Comparison of ENCODE assay signal across 8 cellular contexts in the genomic region with DNA sequence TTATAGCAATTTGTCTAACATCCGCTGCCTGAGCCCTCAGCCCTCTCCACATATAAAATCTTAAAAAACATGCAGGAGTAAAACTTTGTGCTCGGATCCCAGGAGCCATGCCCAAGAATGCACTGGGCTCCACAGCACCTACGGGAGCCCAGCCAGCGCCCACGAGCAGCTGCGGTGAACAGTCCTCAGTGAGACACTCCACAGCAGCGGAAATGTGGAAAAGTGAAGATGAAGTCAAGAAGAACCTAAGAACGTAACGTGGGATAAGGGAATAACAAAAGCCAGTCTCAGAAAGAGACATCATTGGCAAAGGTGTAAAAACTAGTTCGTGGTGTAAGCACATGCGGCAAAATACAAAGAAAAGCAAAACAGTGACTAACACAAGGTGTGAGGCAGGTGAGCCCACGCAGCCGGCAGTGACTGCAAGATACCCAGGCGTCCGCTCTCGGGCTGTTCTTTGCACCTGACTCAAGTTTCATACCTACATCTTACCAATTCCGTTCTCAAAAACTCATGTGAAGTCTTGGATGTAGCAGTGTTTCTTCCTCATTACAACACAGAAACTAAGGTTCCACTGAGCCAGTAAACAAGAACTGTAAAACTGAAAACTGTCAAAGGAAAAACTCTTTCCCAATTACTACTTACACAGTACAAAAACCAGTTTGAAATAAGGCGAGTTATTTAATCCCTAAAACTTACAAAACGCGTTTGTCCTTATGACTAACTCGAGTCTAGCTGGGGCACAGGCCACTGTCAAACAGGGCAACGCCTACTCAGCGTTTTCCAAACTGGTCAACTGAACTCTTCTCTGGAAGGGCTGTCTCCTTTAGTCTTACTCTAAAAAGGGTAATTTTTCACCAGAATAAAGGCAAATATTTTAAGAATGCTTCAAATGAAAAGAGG. TPM values are rescaled to one million over a fixed set of nuclear protein-coding genes. Genes with fewer than 3 reads are reported as not detected.
DNase-seq lines count a peak whose midpoint lies in the region; ATAC-seq and TF ChIP-seq lines count a peak whose summit lies in the region.

No MANE protein-coding gene starts in this region.

- peaks cover 3% of the 10 kb centered on the region for H3K9me3 Mint-ChIP-seq in activated naive CD8-positive, alpha-beta T cell treated with anti-CD3 and anti-CD28 coated beads, Interleukin-2, amount 10 ng/mL, durations not matched to agents 7 days and 5 days

- POLR2A ChIA-PET in activated naive CD8-positive, alpha-beta T cell treated with anti-CD3 and anti-CD28 coated beads, Interleukin-2, amount 10 ng/mL, durations not matched to agents 7 days and 5 days (lab: Charles Lee) = interaction anchor here (1.4 kb wide), 1 partner anchor 18 kb away, joined by 3 read pairs; no protein-coding TSS in a partner anchor

- H3K27me3 ChIP-seq in kidney epithelial cell (ENCODE audit: control insufficient read depth, insufficient read depth, low read length) = no peaks in the 10 kb centered on the region

- peak overlapping the region; percentile 82 for H3K4me3 Mint-ChIP-seq in activated naive CD8-positive, alpha-beta T cell treated with anti-CD3 and anti-CD28 coated beads, Interleukin-2, amount 10 ng/mL, durations not matched to agents 7 days and 5 days

- peak; percentile 61 for DNase-seq in ELR (ENCODE audit: low read depth)
- DNase-seq in RPMI7951 (ENCODE audit: low read depth) = peak; percentile 17
- peak; percentile 19 for DNase-seq in activated naive CD8-positive, alpha-beta T cell treated with anti-CD3 and anti-CD28 coated beads, Interleukin-2, amount 10 ng/mL, durations not matched to agents 7 days and 5 days
- DNase-seq in kidney epithelial cell (ENCODE audit: low read depth) = no peak
- DNase-seq in stimulated activated CD4-positive, alpha-beta T cell treated with anti-CD3 and anti-CD28 coated beads, Interleukin-4, amount 100 ng/mL, for 24 hours = peak; percentile 85
- DNase-seq in NCI-H748 treated with DMSO at 0.1 percent for 48 hours (lab: John Stamatoyannopoulos, UW) = no peak
- DNase-seq in glomerular visceral epithelial cell (ENCODE audit: extremely low spot score) = no peak
- no peak for DNase-seq in ureter (ENCODE audit: low spot score)

- H3K4me1 Mint-ChIP-seq in activated naive CD8-positive, alpha-beta T cell treated with anti-CD3 and anti-CD28 coated beads, Interleukin-2, amount 10 ng/mL, durations not matched to agents 7 days and 5 days = peaks cover 28% of the 10 kb centered on the region

- H3K36me3 Mint-ChIP-seq in activated naive CD8-positive, alpha-beta T cell treated with anti-CD3 and anti-CD28 coated beads, Interleukin-2, amount 10 ng/mL, durations not matched to agents 7 days and 5 days = peaks cover 35% of the 10 kb centered on the region

- H3K27ac Mint-ChIP-seq in activated naive CD8-positive, alpha-beta T cell treated with anti-CD3 and anti-CD28 coated beads, Interleukin-2, amount 10 ng/mL, durations not matched to agents 7 days and 5 days = peak overlapping the region; percentile 44

- no peaks in the 10 kb centered on the region for H3K27me3 Mint-ChIP-seq in activated naive CD8-positive, alpha-beta T cell treated with anti-CD3 and anti-CD28 coated beads, Interleukin-2, amount 10 ng/mL, durations not matched to agents 7 days and 5 days

- no peak for TF ChIP-seq CTCF in kidney epithelial cell (IDR thresholded peaks at IDR 0.05; ENCODE audit: insufficient read depth, low read length, poor library complexity, severe bottlenecking)

- peaks cover 2% of the 10 kb centered on the region for H3K36me3 ChIP-seq in kidney epithelial cell (ENCODE audit: control insufficient read depth, insufficient read depth, low read length)

- no peak for ATAC-seq in activated naive CD8-positive, alpha-beta T cell treated with anti-CD3 and anti-CD28 coated beads, Interleukin-2, amount 10 ng/mL, durations not matched to agents 7 days and 5 days (ENCODE audit: low read depth)

- H3K4me3 ChIP-seq in kidney epithelial cell (ENCODE audit: low read depth, low read length) = peak overlapping the region; percentile 59

RNA-seq across cellular contexts. Expression of a gene that starts 1.7 kb away (rescaled TPM):
- total RNA-seq in RPMI7951 (2014; rRNA removed; shearing (Covaris generic)) = 6.2 and 10.3 TPM in 2 replicates
- total RNA-seq in activated naive CD8-positive, alpha-beta T cell treated with anti-CD3 and anti-CD28 coated beads, Interleukin-2, amount 10 ng/mL, durations not matched to agents 7 days and 5 days = 10 to 100 TPM; 32.5 to 35.4 TPM
- total RNA-seq in kidney epithelial cell (70.4 and 73.3 TPM in 2 replicates), ureter (35.8 TPM)

RNA-seq across cellular contexts. Expression of a gene that starts 55.5 kb away (rescaled TPM):
- 24.4 and 27.6 TPM in 2 replicates for total RNA-seq in RPMI7951 (2014; rRNA removed; shearing (Covaris generic))
- 10 to 100 TPM; 30.5 to 31.0 TPM for total RNA-seq in activated naive CD8-positive, alpha-beta T cell treated with anti-CD3 and anti-CD28 coated beads, Interleukin-2, amount 10 ng/mL, durations not matched to agents 7 days and 5 days
- total RNA-seq in kidney epithelial cell (42.6 and 45.7 TPM in 2 replicates), ureter (34.2 TPM)

Comparison
In these comparisons a context has a peak if more than half of its experiments do, and no peak if none do; other contexts are left out.
1. DNase-seq: peak in ELR (single experiment), RPMI7951 (single experiment), activated naive CD8-positive, alpha-beta T cell treated with anti-CD3 and anti-CD28 coated beads, Interleukin-2, amount 10 ng/mL, durations not matched to agents 7 days and 5 days (single experiment) and stimulated activated CD4-positive, alpha-beta T cell treated with anti-CD3 and anti-CD28 coated beads, Interleukin-4, amount 100 ng/mL, for 24 hours (single experiment); none in kidney epithelial cell (single experiment), NCI-H748 treated with DMSO at 0.1 percent for 48 hours (single experiment), glomerular visceral epithelial cell (single experiment) and ureter (single experiment).